Comparison of ENCODE assay signal across 9 cellular contexts in genomic region chr19:4555657-4556561, GRCh38. TPM values are rescaled to one million over a fixed set of nuclear protein-coding genes. Genes with fewer than 3 reads are reported as not detected.
DNase-seq lines count a peak whose midpoint lies in the region; ATAC-seq and TF ChIP-seq lines count a peak whose summit lies in the region.
"Had no signal": no experiment of that assay in that cellular context is flagged by ENCODE, and none has a peak within 500 bp of the region (broad histone marks: within the 10 kb centered on the region; RNA-seq: fewer than 3 reads in every experiment).

No MANE protein-coding gene starts in this region.

- H3K9ac ChIP-seq in DND-41 (ENCODE audit: low read depth, low read length) = no peak overlapping the region
- H3K9ac ChIP-seq in endodermal cell (ENCODE audit: extremely low read depth, low read length, poor library complexity, severe bottlenecking) = no peak overlapping the region

- no peak overlapping the region for H3K27ac ChIP-seq in DND-41 (ENCODE audit: low read length)
- no peak overlapping the region for H3K27ac ChIP-seq in endodermal cell (ENCODE audit: low read depth, low read length)
- H3K27ac ChIP-seq: skin epidermis had no signal

- no peak overlapping the region for H2AFZ ChIP-seq in DND-41 (ENCODE audit: low read depth, low read length)

- TF ChIP-seq CTCF in DND-41 (IDR thresholded peaks at IDR 0.05; ENCODE audit: borderline replicate concordance, extremely low read depth, low read length, poor library complexity, severe bottlenecking) (no peak), NB4 (IDR thresholded peaks at IDR 0.05; ENCODE audit: low read depth, low read length) (no peak), endodermal cell (conservative IDR thresholded peaks at IDR 0.05) (no peak)

- 91 to 93% methylated on average over 27 to 43 of the region's 43 CpGs for WGBS in endodermal cell (ENCODE audit: insufficient coverage in 1 of 2, insufficient read length in 1 of 2), 2 experiments

- no peaks in the 10 kb centered on the region for H3K4me1 Mint-ChIP-seq in endodermal cell

- no peak for TF ChIP-seq POLR2A in NB4 (IDR thresholded peaks at IDR 0.05; ENCODE audit: extremely low read depth, insufficient read length)

- H3K4me2 ChIP-seq in DND-41 (ENCODE audit: insufficient read depth, low read length) = no peak overlapping the region

- peak; percentile 31; the same call in 1 of the 3 replicates for ATAC-seq in DND-41 (ENCODE audit: insufficient read depth, low read depth)
- ATAC-seq in GM21367 (IDR thresholded peaks at IDR 0.05; ENCODE audit: unreplicated experiment) = no peak

- no peak overlapping the region for H3K4me3 ChIP-seq in DND-41 (ENCODE audit: low read depth in 1 of 2, low read length in 2 of 2)
- H3K4me3 ChIP-seq in NB4 (ENCODE audit: low read depth, low read length) = no peak overlapping the region
- no peak overlapping the region for H3K4me3 ChIP-seq in endodermal cell (ENCODE audit: low read length)
- H3K4me3 ChIP-seq: skin epidermis had no signal

- H3K4me1 ChIP-seq in DND-41 (ENCODE audit: insufficient read depth, low read length) (peaks cover 3% of the 10 kb centered on the region; the same call in 1 of the 2 replicates), endodermal cell (ENCODE audit: control insufficient read depth, insufficient read depth, low read length) (no peaks in the 10 kb centered on the region)

- H3K36me3 Mint-ChIP-seq in endodermal cell (ENCODE audit: low read depth) = peaks cover 41% of the 10 kb centered on the region

- H3K9me3 ChIP-seq in DND-41 (ENCODE audit: insufficient read depth, low read length, severe bottlenecking) (no peaks in the 10 kb centered on the region), endodermal cell (ENCODE audit: control insufficient read depth, low read length) (no peaks in the 10 kb centered on the region)

- H3K9me3 Mint-ChIP-seq in endodermal cell = no peaks in the 10 kb centered on the region

- no peak overlapping the region for H3K27ac Mint-ChIP-seq in endodermal cell

- H3K36me3 ChIP-seq in DND-41 (ENCODE audit: insufficient read depth, low read length) = no peaks in the 10 kb centered on the region
- H3K36me3 ChIP-seq in endodermal cell (ENCODE audit: control insufficient read depth, insufficient read depth, low read length) = peaks cover 9% of the 10 kb centered on the region

- H3K27me3 Mint-ChIP-seq in endodermal cell (ENCODE audit: insufficient read depth) = peaks cover 2% of the 10 kb centered on the region

- H3K27me3 ChIP-seq in DND-41 (ENCODE audit: insufficient read depth, low read length, poor library complexity) = no peaks in the 10 kb centered on the region
- no peaks in the 10 kb centered on the region for H3K27me3 ChIP-seq in endodermal cell (ENCODE audit: control insufficient read depth, insufficient read depth, low read length, poor library complexity, severe bottlenecking)

- H3K79me2 ChIP-seq in DND-41 (ENCODE audit: insufficient read depth, low read length) = no peaks in the 10 kb centered on the region

- peak; percentile 18 for DNase-seq in DND-41
- DNase-seq in NB4 (ENCODE audit: low read depth) = peak; percentile 64
- DNase-seq in endodermal cell = peak; percentile 91
- no peak for DNase-seq in NCI-H1092 treated with DMSO at 0.1 percent for 48 hours (lab: John Stamatoyannopoulos, UW)
- no peak for DNase-seq in DMS153 (lab: John Stamatoyannopoulos, UW)
- DNase-seq: DMS79 treated with DMSO at 0.1 percent for 48 hours had no signal

- no peak overlapping the region for H3K4me3 Mint-ChIP-seq in endodermal cell

- no peaks in the 10 kb centered on the region for H4K20me1 ChIP-seq in DND-41 (ENCODE audit: insufficient read depth, low read length)

RNA-seq across cellular contexts. Expression of gene SEMA6B, which starts 3.6 kb away (rescaled TPM):
- 10 to 100 TPM; 28.9 to 67.8 TPM for total RNA-seq in endodermal cell
- polyA plus RNA-seq in endodermal cell (2013, experiment 1 of 2) = 26.9 TPM
- polyA plus RNA-seq in endodermal cell (2013, experiment 2 of 2) = 24.3 TPM
- total RNA-seq: epithelial cell of proximal tubule had no signal

RNA-seq across cellular contexts. Expression of gene LRG1, which starts 16.1 kb away (rescaled TPM):
- 1 to 10 TPM in 1 of 2 donors, under 1 TPM in 1; 0.86 to 1.4 TPM for total RNA-seq in endodermal cell
- polyA plus RNA-seq in endodermal cell (2013, experiment 1 of 2) = 0.21 TPM
- polyA plus RNA-seq in endodermal cell (2013, experiment 2 of 2) = 0.75 TPM

RNA-seq across cellular contexts. Expression of gene PLIN5, which starts 20.9 kb away (rescaled TPM):
- 1 to 10 TPM; 3.7 to 3.9 TPM for total RNA-seq in endodermal cell
- polyA plus RNA-seq in endodermal cell (2013, experiment 1 of 2) = 2.4 TPM
- 2.2 TPM for polyA plus RNA-seq in endodermal cell (2013, experiment 2 of 2)

RNA-seq across cellular contexts. Expression of gene PLIN4, which starts 37.6 kb away (rescaled TPM):
- under 1 TPM; 0.33 to 0.66 TPM for total RNA-seq in endodermal cell
- 0.18 TPM for polyA plus RNA-seq in endodermal cell (2013, experiment 1 of 2)
- 0.12 TPM for polyA plus RNA-seq in endodermal cell (2013, experiment 2 of 2)
- total RNA-seq: epithelial cell of proximal tubule had no signal

Comparison
In these comparisons a context has a peak if more than half of its experiments do, and no peak if none do; other contexts are left out.
1. DNase-seq: peak in DND-41 (single experiment), NB4 (single experiment) and endodermal cell (single experiment); none in NCI-H1092 treated with DMSO at 0.1 percent for 48 hours (single experiment) and DMS153 (single experiment).